ENCODE assay signal across 7 cellular contexts in genomic region chr4:139301821-139302611, GRCh38. TPM values are rescaled to one million over a fixed set of nuclear protein-coding genes. Genes with fewer than 3 reads are reported as not detected.
A peak's percentile ranks its signal among the peaks of the same experiment; 100 is the strongest.
DNase-seq lines count a peak whose midpoint lies in the region; ATAC-seq, FAIRE-seq and TF ChIP-seq lines count a peak whose summit lies in the region.

NDUFC1 (minus strand) TSS chr4:139302477; CDS start chr4:139295798, 6,679 bp downstream.

- peak; percentile 28 for DNase-seq in NCI-H1436 treated with DMSO at 0.1 percent for 48 hours (lab: John Stamatoyannopoulos, UW)
- peak; percentile 55 for DNase-seq in bronchial epithelial cell (ENCODE audit: low read depth)
- DNase-seq in islet precursor cell, result peak; percentile 77
- peak; percentile 79 for DNase-seq in stimulated activated CD4-positive, alpha-beta T cell treated with anti-CD3 and anti-CD28 coated beads, Interleukin-15, amount 100 ng/mL, for 24 hours

- FAIRE-seq in bronchial epithelial cell (lab: Jason Lieb, UNC), result no peak

- ATAC-seq in HG02678 (IDR thresholded peaks at IDR 0.05; ENCODE audit: unreplicated experiment), result peak; percentile 35

- no peaks in the 10 kb centered on the region for H3K27me3 ChIP-seq in bronchial epithelial cell (ENCODE audit: control insufficient read depth, insufficient read depth, low read length)

- peaks cover 4% of the 10 kb centered on the region for H3K36me3 ChIP-seq in bronchial epithelial cell (ENCODE audit: control insufficient read depth, insufficient read depth, low read length)

- H3K4me3 ChIP-seq in bronchial epithelial cell (ENCODE audit: low read depth, low read length), result peak within 1 kb of the TSS; percentile 98

- peak; percentile 25 for TF ChIP-seq POLR2A in GM15510 (IDR thresholded peaks at IDR 0.05; ENCODE audit: borderline replicate concordance, extremely low read depth, insufficient read length)

- TF ChIP-seq CTCF in VCaP (conservative IDR thresholded peaks at IDR 0.05), result peak; percentile 12; the same call in 1 of the 2 replicates
- peak; percentile 44 for TF ChIP-seq CTCF in bronchial epithelial cell (IDR thresholded peaks at IDR 0.05; ENCODE audit: insufficient read depth, low read length, severe bottlenecking)

- peak within 1 kb of the TSS; percentile 92 for H3K27ac ChIP-seq in VCaP

RNA-seq across cellular contexts. Expression of gene NDUFC1, which starts in this region (rescaled TPM):
- 18.7 and 53.4 TPM in 2 replicates for total RNA-seq in bronchial epithelial cell

Comparison
In these comparisons a context has a peak if more than half of its experiments do, and no peak if none do; other contexts are left out.
1. Peak in every context shown above with its lines: DNase-seq, ATAC-seq, H3K4me3 ChIP-seq and H3K27ac ChIP-seq.
2. DNase-seq: peak in every context shown above with its lines; median percentile 79 in stimulated activated CD4-positive, alpha-beta T cell treated with anti-CD3 and anti-CD28 coated beads, Interleukin-15, amount 100 ng/mL, for 24 hours; 77 in islet precursor cell; 55 in bronchial epithelial cell; 28 in NCI-H1436 treated with DMSO at 0.1 percent for 48 hours.